8 cellular contexts compared by ENCODE assay signal in the genomic region with DNA sequence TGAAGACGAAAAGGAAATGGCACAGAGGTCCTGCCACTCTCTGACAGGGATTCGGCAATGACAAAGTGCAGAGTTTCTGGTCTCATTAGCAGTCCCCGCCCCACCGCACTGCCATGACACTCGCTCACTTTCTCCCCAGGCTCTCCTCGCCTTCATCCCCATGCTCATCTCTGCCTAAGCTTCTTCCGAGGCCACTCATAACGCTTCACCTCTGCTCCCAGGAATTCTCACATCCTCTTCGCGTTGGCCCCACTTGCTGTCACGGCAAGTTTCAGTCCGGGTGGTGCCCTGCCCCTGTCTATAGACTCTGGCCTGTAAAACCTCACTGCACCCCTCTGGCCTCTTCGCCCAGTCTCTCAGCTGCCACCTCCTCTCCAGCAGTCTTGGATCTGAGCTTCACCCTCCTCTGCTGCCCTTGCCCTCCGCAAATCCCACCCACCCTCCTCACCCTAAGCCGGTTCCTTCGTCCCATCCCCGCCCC. TPM values are rescaled to one million over a fixed set of nuclear protein-coding genes. Genes with fewer than 3 reads are reported as not detected.
DNase-seq lines count a peak whose midpoint lies in the region; ATAC-seq and TF ChIP-seq lines count a peak whose summit lies in the region.

No MANE protein-coding gene starts in this region.

- peaks cover 19 to 28% of the 10 kb centered on the region in 2 donors for H3K4me1 ChIP-seq in duodenal mucosa (ENCODE audit: control insufficient read depth in 1 of 2, insufficient read depth in 2 of 2, low read length in 2 of 2)
- H3K4me1 ChIP-seq in mesenchymal stem cell (ENCODE audit: control insufficient read depth, insufficient read depth, low read depth, low read length): peaks cover 7% of the 10 kb centered on the region

- peaks cover 7% of the 10 kb centered on the region for H3K36me3 Mint-ChIP-seq in activated CD4-positive, alpha-beta T cell treated with anti-CD3 and anti-CD28 coated beads for 36 hours (ENCODE audit: low read depth)

- H3K4me3 Mint-ChIP-seq in activated CD4-positive, alpha-beta T cell treated with anti-CD3 and anti-CD28 coated beads for 36 hours: peak overlapping the region; percentile 85

- intact Hi-C loops in activated CD4-positive, alpha-beta T cell treated with anti-CD3 and anti-CD28 coated beads for 36 hours (cut with DNase I, micrococcal nuclease): loop anchor here (1.0 to 5.0 kb wide), 8 partner anchors 13 to 439 kb away; a partner anchor contains a TSS

- peak overlapping the region in 1 of 2 experiments; percentile 4 for H3K18ac ChIP-seq in mesenchymal stem cell (ENCODE audit: low read depth in 1 of 2, low read length in 2 of 2)

- no peak for TF ChIP-seq CTCF in HL-60 (IDR thresholded peaks at IDR 0.05; ENCODE audit: insufficient read depth, low read length)

- H3K27ac ChIP-seq in HL-60 (replicated peaks) (peak overlapping the region; percentile 60), duodenal mucosa (ENCODE audit: low read depth, low read length) (peak overlapping the region; percentile 43), mesenchymal stem cell (ENCODE audit: low read length, poor library complexity, severe bottlenecking) (no peak overlapping the region)

- peak overlapping the region; percentile 95 for H3K27ac Mint-ChIP-seq in activated CD4-positive, alpha-beta T cell treated with anti-CD3 and anti-CD28 coated beads for 36 hours

- CTCF ChIA-PET in activated CD4-positive, alpha-beta T cell treated with anti-CD3 and anti-CD28 coated beads for 36 hours (lab: Charles Lee): interaction anchor here (0.5 to 1.8 kb wide), 2 partner anchors 22 to 145 kb away, joined by 5 to 7 read pairs; no protein-coding TSS in a partner anchor

- peak overlapping the region; percentile 77 for H3K4me3 ChIP-seq in HL-60 (replicated peaks; ENCODE audit: insufficient read depth, low read length)
- H3K4me3 ChIP-seq in duodenal mucosa (ENCODE audit: low read depth in 1 of 2, low read length in 2 of 2): peak overlapping the region; percentile 96 to 97
- H3K4me3 ChIP-seq in mesenchymal stem cell (ENCODE audit: insufficient read depth in 1 of 2, low read depth in 1 of 2, low read length in 2 of 2): peak overlapping the region; percentile 89 to 99

- H3K27me3 Mint-ChIP-seq in activated CD4-positive, alpha-beta T cell treated with anti-CD3 and anti-CD28 coated beads for 36 hours: no peaks in the 10 kb centered on the region

- 1% methylated on average over 17 of the region's 17 CpGs for WGBS in mesenchymal stem cell

- no peaks in the 10 kb centered on the region for H3K27me3 ChIP-seq in HL-60 (ENCODE audit: insufficient read depth, poor library complexity, severe bottlenecking)
- no peaks in the 10 kb centered on the region for H3K27me3 ChIP-seq in duodenal mucosa (ENCODE audit: control insufficient read depth in 1 of 2, insufficient read depth in 2 of 2, low read length in 2 of 2)
- H3K27me3 ChIP-seq in mesenchymal stem cell (ENCODE audit: control insufficient read depth in 1 of 2, insufficient read depth in 1 of 2, low read length in 2 of 2): no peaks in the 10 kb centered on the region

- H2BK120ac ChIP-seq in mesenchymal stem cell (ENCODE audit: low read depth, low read length): no peak overlapping the region

- POLR2A ChIA-PET in activated CD4-positive, alpha-beta T cell treated with anti-CD3 and anti-CD28 coated beads for 36 hours (lab: Charles Lee): interaction anchor here (0.7 to 1.3 kb wide), 3 partner anchors 16 to 823 kb away, joined by 3 to 8 read pairs (median 3); no protein-coding TSS in a partner anchor

- peak; percentile 31 for ATAC-seq in activated CD4-positive, alpha-beta T cell treated with anti-CD3 and anti-CD28 coated beads for 36 hours
- ATAC-seq in GM18520 (IDR thresholded peaks at IDR 0.05; ENCODE audit: unreplicated experiment): no peak
- no peak for ATAC-seq in GM19455 (IDR thresholded peaks at IDR 0.05; ENCODE audit: unreplicated experiment)

- peak overlapping the region; percentile 97 for H2AFZ ChIP-seq in mesenchymal stem cell (ENCODE audit: low read depth, low read length)

- H2BK12ac ChIP-seq in mesenchymal stem cell (ENCODE audit: low read length in 2 of 2): no peak overlapping the region

- no peak overlapping the region for H2AK5ac ChIP-seq in mesenchymal stem cell (ENCODE audit: low read length, severe bottlenecking)

- no peak overlapping the region for H2BK5ac ChIP-seq in mesenchymal stem cell (ENCODE audit: low read depth, low read length, poor library complexity, severe bottlenecking)

- H3K9ac ChIP-seq in duodenal mucosa (ENCODE audit: low read depth in 1 of 2, low read length in 2 of 2) (peak overlapping the region; percentile 68 to 73), mesenchymal stem cell (ENCODE audit: low read length) (peak overlapping the region; percentile 88)

- no peak overlapping the region for H2BK15ac ChIP-seq in mesenchymal stem cell (ENCODE audit: low read depth, poor library complexity, severe bottlenecking)

- no peak overlapping the region for H4K91ac ChIP-seq in mesenchymal stem cell (ENCODE audit: low read length)

- H3K14ac ChIP-seq in mesenchymal stem cell (ENCODE audit: low read length in 2 of 2): no peak overlapping the region

- H3K4me1 Mint-ChIP-seq in activated CD4-positive, alpha-beta T cell treated with anti-CD3 and anti-CD28 coated beads for 36 hours: peaks cover 32% of the 10 kb centered on the region

- peak overlapping the region; percentile 95 for H3K4me2 ChIP-seq in mesenchymal stem cell (ENCODE audit: low read length, poor library complexity, severe bottlenecking)

- H4K8ac ChIP-seq in mesenchymal stem cell (ENCODE audit: low read length): no peak overlapping the region

- no peaks in the 10 kb centered on the region for H3K9me3 Mint-ChIP-seq in activated CD4-positive, alpha-beta T cell treated with anti-CD3 and anti-CD28 coated beads for 36 hours (ENCODE audit: low read depth)

- DNase-seq in DMS53 (lab: John Stamatoyannopoulos, UW): peak; percentile 46
- peak in 1 of 2 experiments; percentile 18 for DNase-seq in HL-60 (ENCODE audit: low read depth in 1 of 2, low spot score in 1 of 2)
- peak; percentile 76 for DNase-seq in activated CD4-positive, alpha-beta T cell treated with anti-CD3 and anti-CD28 coated beads for 36 hours
- DNase-seq in mesenchymal stem cell: peak; percentile 47
- DNase-seq in stimulated activated naive CD4-positive, alpha-beta T cell treated with Interleukin-2 at 50 U/mL for 16 hours (lab: John Stamatoyannopoulos, UW): peak; percentile 50

- H3K9me3 ChIP-seq in duodenal mucosa (ENCODE audit: control insufficient read depth in 1 of 2, low read length in 2 of 2): no peaks in the 10 kb centered on the region
- H3K9me3 ChIP-seq in mesenchymal stem cell (ENCODE audit: control insufficient read depth, low read length): no peaks in the 10 kb centered on the region

- H3K36me3 ChIP-seq in duodenal mucosa (ENCODE audit: control insufficient read depth in 1 of 2, insufficient read depth in 2 of 2, low read length in 2 of 2): no peaks in the 10 kb centered on the region
- H3K36me3 ChIP-seq in mesenchymal stem cell (ENCODE audit: control insufficient read depth in 1 of 2, insufficient read depth in 2 of 2, low read depth in 1 of 2, low read length in 2 of 2): peaks cover 0 to 2% of the 10 kb centered on the region in 2 experiments

- H3K79me1 ChIP-seq in mesenchymal stem cell (replicated peaks; ENCODE audit: low read length, poor library complexity, severe bottlenecking): peaks cover 12% of the 10 kb centered on the region

- H3K4ac ChIP-seq in mesenchymal stem cell (ENCODE audit: low read depth in 1 of 2, low read length in 2 of 2): no peak overlapping the region

- no peak overlapping the region for H3K23ac ChIP-seq in mesenchymal stem cell (ENCODE audit: low read length in 2 of 2)

RNA-seq across cellular contexts. Expression of a gene that starts 0.7 kb away (rescaled TPM):
- 10 to 100 TPM; 22.7 to 23.4 TPM for total RNA-seq in activated CD4-positive, alpha-beta T cell treated with anti-CD3 and anti-CD28 coated beads for 36 hours
- polyA plus RNA-seq in mesenchymal stem cell (2013, experiment 1 of 2): 13.0 TPM
- 12.6 TPM for polyA plus RNA-seq in mesenchymal stem cell (2013, experiment 2 of 2)

RNA-seq across cellular contexts. Expression of a gene that starts 13.6 kb away (rescaled TPM):
- 10 to 100 TPM; 20.7 to 25.6 TPM for total RNA-seq in activated CD4-positive, alpha-beta T cell treated with anti-CD3 and anti-CD28 coated beads for 36 hours
- polyA plus RNA-seq in mesenchymal stem cell (2013, experiment 1 of 2): 55.2 TPM
- 56.7 TPM for polyA plus RNA-seq in mesenchymal stem cell (2013, experiment 2 of 2)

RNA-seq across cellular contexts. Expression of a gene that starts 55.0 kb away (rescaled TPM):
- total RNA-seq in activated CD4-positive, alpha-beta T cell treated with anti-CD3 and anti-CD28 coated beads for 36 hours: 10 to 100 TPM; 43.6 to 77.5 TPM
- 26.9 TPM for polyA plus RNA-seq in mesenchymal stem cell (2013, experiment 1 of 2)
- polyA plus RNA-seq in mesenchymal stem cell (2013, experiment 2 of 2): 26.2 TPM
